8 cellular contexts compared by ENCODE assay signal in the genomic region with DNA sequence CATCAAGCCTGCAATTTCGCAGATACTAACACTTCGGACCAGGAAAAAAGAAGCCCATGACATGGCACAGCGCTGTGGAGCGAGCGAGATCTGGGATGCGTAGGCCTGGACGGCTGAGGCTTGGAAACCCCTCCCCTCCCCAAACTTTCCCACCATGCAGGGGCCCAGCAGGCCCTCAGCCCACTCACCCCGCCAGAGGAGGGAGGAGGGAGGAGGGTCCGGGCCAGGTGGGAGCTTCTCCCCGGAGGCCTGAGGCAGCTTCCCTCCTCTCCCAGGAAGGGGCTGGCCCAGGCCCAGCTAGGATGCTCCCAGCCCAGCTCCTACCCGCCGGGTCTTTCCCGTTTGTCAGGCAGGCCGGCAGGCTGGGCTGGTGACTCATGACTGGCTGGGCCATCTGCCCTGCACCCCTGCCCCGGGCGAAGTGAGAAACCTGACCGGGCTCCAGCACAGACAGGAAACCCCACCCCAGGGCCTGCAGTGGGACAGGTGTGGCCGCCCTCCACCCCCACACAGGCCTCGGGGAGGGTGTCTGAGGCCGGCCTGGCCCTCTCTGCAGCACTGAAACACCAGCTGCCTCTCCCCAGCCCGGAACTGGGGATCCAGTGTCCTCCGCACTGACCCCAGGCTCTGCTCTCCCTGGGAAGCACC. TPM values are rescaled to one million over a fixed set of nuclear protein-coding genes. Genes with fewer than 3 reads are reported as not detected.
DNase-seq lines count a peak whose midpoint lies in the region; ATAC-seq and TF ChIP-seq lines count a peak whose summit lies in the region.

No MANE protein-coding gene starts in this region.

- H3K4me1 Mint-ChIP-seq in activated T-cell treated with anti-CD3 and anti-CD28 coated beads, Interleukin-2, amount 50 U/mL, for 72 hours (ENCODE audit: low read depth) = no peaks in the 10 kb centered on the region

- H3K27me3 ChIP-seq in brain microvascular endothelial cell (replicated peaks) (peaks cover 9% of the 10 kb centered on the region), tibial nerve (no peaks in the 10 kb centered on the region)

- DNase-seq in EL (peak; percentile 96), NCI-H2107 treated with DMSO at 0.1 percent for 48 hours (lab: John Stamatoyannopoulos, UW; ENCODE audit: unreplicated experiment) (peak; percentile 39), brain microvascular endothelial cell (peak; percentile 76), kidney glomerular epithelial cell (lab: John Stamatoyannopoulos, UW) (peak; percentile 83), tibial nerve (ENCODE audit: low spot score in 2 of 2) (peak; percentile 57 to 68), NCI-H345 (lab: John Stamatoyannopoulos, UW) (no peak)
- DNase-seq in activated T-cell treated with anti-CD3 and anti-CD28 coated beads, Interleukin-2, amount 50 U/mL, for 72 hours = no peak

- H3K27ac ChIP-seq in brain microvascular endothelial cell = no peak overlapping the region
- peak overlapping the region; percentile 51 to 77 (median 64) for H3K27ac ChIP-seq in tibial nerve

- ATAC-seq in GM21529 (IDR thresholded peaks at IDR 0.05; ENCODE audit: unreplicated experiment) = no peak
- ATAC-seq in activated T-cell treated with anti-CD3 and anti-CD28 coated beads, Interleukin-2, amount 50 U/mL, for 72 hours (replicated peaks in 1 of 2) = no peak

- H3K4me3 Mint-ChIP-seq in activated T-cell treated with anti-CD3 and anti-CD28 coated beads, Interleukin-2, amount 50 U/mL, for 72 hours = no peak overlapping the region

- no peak overlapping the region for H3K4me3 ChIP-seq in brain microvascular endothelial cell (ENCODE audit: low read depth, low read length)
- H3K4me3 ChIP-seq in tibial nerve = no peak overlapping the region

- peaks cover 5% of the 10 kb centered on the region for H3K27me3 Mint-ChIP-seq in activated T-cell treated with anti-CD3 and anti-CD28 coated beads, Interleukin-2, amount 50 U/mL, for 72 hours (ENCODE audit: low read depth)

- TF ChIP-seq POLR2A in tibial nerve (IDR thresholded peaks at IDR 0.05) = no peak

- H3K4me1 ChIP-seq in tibial nerve = peaks cover 4 to 69% (median 42%) of the 10 kb centered on the region in 4 donors

- no peak overlapping the region for H3K27ac Mint-ChIP-seq in activated T-cell treated with anti-CD3 and anti-CD28 coated beads, Interleukin-2, amount 50 U/mL, for 72 hours

- H3K36me3 ChIP-seq in brain microvascular endothelial cell (replicated peaks) = no peaks in the 10 kb centered on the region
- no peaks in the 10 kb centered on the region for H3K36me3 ChIP-seq in tibial nerve

- no peaks in the 10 kb centered on the region for H3K9me3 Mint-ChIP-seq in activated T-cell treated with anti-CD3 and anti-CD28 coated beads, Interleukin-2, amount 50 U/mL, for 72 hours

- in situ Hi-C loops in brain microvascular endothelial cell (cut with HindIII; ENCODE audit: low pct_ligation_motif_present, low sequenced_read_pairs) = no loop called here

- H3K36me3 Mint-ChIP-seq in activated T-cell treated with anti-CD3 and anti-CD28 coated beads, Interleukin-2, amount 50 U/mL, for 72 hours (ENCODE audit: insufficient read depth in 2 of 2) = no peaks in the 10 kb centered on the region

- 37 to 46% methylated on average over 14 to 18 of the region's 22 CpGs for WGBS in tibial nerve, 2 donors

- no peaks in the 10 kb centered on the region for H3K9me3 ChIP-seq in tibial nerve

- TF ChIP-seq CTCF in brain microvascular endothelial cell (IDR thresholded peaks at IDR 0.05; ENCODE audit: low read depth, low read length, missing control alignments) = no peak
- TF ChIP-seq CTCF in tibial nerve (IDR thresholded peaks at IDR 0.05) = no peak

- TF ChIP-seq EP300 in tibial nerve (IDR thresholded peaks at IDR 0.05) = peak in 1 of 2 donors; percentile 53

RNA-seq across cellular contexts. Expression of gene SLC38A10, which starts 34.3 kb away (rescaled TPM):
- total RNA-seq in tibial nerve = 100 to 1,000 TPM in 2 of 4 donors, 10 to 100 TPM in 2; 80.0 to 149 (median 123) TPM
- 10 to 100 TPM; 49.8 to 63.6 TPM for total RNA-seq in activated T-cell treated with anti-CD3 and anti-CD28 coated beads, Interleukin-2, amount 50 U/mL, for 72 hours

Comparison
In these comparisons a context has a peak if more than half of its experiments do, and no peak if none do; other contexts are left out.
1. DNase-seq: peak in EL (single experiment), NCI-H2107 treated with DMSO at 0.1 percent for 48 hours (single experiment), brain microvascular endothelial cell (single experiment), kidney glomerular epithelial cell (single experiment) and tibial nerve (2 of 2); none in NCI-H345 (single experiment) and activated T-cell treated with anti-CD3 and anti-CD28 coated beads, Interleukin-2, amount 50 U/mL, for 72 hours (0 of 2).